ENCODE assay signal across 2 cellular contexts in the genomic region with DNA sequence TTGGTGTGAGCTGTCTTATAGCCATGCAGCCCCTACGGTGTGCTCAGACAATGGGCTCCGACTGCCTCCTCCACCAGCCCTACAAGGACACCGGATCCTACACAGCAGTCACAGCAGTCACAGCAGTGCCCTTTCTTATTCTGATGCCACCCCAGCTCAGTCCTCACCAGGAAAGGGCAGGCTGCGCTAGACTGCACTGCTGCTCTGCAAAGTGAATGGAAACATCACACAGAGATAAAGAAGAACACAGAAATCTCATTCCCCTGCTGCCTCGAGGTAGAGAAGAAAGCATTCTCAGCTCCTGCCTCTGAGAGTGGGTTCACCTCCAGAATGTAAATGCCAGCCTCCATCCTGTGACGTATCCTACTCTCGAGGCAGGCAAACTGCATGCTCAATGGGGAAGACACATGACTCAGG.
TF ChIP-seq lines count a peak whose summit lies in the region.

No MANE protein-coding gene starts in this region.

TF ChIP-seq in GM23338, 12 proteins besides CTCF, POLR2A, EP300 and RAD21 (continues in another document):
- no peak for TF ChIP-seq STAT1 (IDR thresholded peaks at IDR 0.05; ENCODE audit: unreplicated experiment)
- peak; percentile 86; the same call in 1 of the 2 replicates for TF ChIP-seq ZNF114 (CRISPR knock-in tag; IDR thresholded peaks at IDR 0.05)
- TF ChIP-seq, protein P1, sequence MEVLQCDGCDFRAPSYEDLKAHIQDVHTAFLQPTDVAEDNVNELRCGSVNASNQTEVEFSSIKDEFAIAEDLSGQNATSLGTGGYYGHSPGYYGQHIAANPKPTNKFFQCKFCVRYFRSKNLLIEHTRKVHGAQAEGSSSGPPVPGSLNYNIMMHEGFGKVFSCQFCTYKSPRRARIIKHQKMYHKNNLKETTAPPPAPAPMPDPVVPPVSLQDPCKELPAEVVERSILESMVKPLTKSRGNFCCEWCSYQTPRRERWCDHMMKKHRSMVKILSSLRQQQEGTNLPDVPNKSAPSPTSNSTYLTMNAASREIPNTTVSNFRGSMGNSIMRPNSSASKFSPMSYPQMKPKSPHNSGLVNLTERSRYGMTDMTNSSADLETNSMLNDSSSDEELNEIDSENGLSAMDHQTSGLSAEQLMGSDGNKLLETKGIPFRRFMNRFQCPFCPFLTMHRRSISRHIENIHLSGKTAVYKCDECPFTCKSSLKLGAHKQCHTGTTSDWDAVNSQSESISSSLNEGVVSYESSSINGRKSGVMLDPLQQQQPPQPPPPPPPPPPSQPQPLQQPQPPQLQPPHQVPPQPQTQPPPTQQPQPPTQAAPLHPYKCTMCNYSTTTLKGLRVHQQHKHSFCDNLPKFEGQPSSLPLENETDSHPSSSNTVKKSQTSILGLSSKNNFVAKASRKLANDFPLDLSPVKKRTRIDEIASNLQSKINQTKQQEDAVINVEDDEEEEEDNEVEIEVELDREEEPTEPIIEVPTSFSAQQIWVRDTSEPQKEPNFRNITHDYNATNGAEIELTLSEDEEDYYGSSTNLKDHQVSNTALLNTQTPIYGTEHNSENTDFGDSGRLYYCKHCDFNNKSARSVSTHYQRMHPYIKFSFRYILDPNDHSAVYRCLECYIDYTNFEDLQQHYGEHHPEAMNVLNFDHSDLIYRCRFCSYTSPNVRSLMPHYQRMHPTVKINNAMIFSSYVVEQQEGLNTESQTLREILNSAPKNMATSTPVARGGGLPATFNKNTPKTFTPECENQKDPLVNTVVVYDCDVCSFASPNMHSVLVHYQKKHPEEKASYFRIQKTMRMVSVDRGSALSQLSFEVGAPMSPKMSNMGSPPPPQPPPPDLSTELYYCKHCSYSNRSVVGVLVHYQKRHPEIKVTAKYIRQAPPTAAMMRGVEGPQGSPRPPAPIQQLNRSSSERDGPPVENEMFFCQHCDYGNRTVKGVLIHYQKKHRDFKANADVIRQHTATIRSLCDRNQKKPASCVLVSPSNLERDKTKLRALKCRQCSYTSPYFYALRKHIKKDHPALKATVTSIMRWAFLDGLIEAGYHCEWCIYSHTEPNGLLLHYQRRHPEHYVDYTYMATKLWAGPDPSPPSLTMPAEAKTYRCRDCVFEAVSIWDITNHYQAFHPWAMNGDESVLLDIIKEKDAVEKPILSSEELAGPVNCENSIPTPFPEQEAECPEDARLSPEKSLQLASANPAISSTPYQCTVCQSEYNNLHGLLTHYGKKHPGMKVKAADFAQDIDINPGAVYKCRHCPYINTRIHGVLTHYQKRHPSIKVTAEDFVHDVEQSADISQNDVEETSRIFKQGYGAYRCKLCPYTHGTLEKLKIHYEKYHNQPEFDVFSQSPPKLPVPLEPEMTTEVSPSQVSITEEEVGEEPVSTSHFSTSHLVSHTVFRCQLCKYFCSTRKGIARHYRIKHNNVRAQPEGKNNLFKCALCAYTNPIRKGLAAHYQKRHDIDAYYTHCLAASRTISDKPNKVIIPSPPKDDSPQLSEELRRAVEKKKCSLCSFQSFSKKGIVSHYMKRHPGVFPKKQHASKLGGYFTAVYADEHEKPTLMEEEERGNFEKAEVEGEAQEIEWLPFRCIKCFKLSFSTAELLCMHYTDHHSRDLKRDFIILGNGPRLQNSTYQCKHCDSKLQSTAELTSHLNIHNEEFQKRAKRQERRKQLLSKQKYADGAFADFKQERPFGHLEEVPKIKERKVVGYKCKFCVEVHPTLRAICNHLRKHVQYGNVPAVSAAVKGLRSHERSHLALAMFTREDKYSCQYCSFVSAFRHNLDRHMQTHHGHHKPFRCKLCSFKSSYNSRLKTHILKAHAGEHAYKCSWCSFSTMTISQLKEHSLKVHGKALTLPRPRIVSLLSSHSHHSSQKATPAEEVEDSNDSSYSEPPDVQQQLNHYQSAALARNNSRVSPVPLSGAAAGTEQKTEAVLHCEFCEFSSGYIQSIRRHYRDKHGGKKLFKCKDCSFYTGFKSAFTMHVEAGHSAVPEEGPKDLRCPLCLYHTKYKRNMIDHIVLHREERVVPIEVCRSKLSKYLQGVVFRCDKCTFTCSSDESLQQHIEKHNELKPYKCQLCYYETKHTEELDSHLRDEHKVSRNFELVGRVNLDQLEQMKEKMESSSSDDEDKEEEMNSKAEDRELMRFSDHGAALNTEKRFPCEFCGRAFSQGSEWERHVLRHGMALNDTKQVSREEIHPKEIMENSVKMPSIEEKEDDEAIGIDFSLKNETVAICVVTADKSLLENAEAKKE (CRISPR knock-in tag; IDR thresholded peaks at IDR 0.05) = peak; percentile 97
- TF ChIP-seq, protein P2, sequence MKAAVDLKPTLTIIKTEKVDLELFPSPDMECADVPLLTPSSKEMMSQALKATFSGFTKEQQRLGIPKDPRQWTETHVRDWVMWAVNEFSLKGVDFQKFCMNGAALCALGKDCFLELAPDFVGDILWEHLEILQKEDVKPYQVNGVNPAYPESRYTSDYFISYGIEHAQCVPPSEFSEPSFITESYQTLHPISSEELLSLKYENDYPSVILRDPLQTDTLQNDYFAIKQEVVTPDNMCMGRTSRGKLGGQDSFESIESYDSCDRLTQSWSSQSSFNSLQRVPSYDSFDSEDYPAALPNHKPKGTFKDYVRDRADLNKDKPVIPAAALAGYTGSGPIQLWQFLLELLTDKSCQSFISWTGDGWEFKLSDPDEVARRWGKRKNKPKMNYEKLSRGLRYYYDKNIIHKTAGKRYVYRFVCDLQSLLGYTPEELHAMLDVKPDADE (IDR thresholded peaks at IDR 0.05) = no peak
- TF ChIP-seq EZH2 (IDR thresholded peaks at IDR 0.05; ENCODE audit: low read depth, unreplicated experiment) = no peak
- no peak for TF ChIP-seq EZH2phosphoT487 (IDR thresholded peaks at IDR 0.05; ENCODE audit: unreplicated experiment)
- no peak for TF ChIP-seq POLR2AphosphoS5 (IDR thresholded peaks at IDR 0.05; ENCODE audit: low read depth)
- no peak for TF ChIP-seq NANOG (IDR thresholded peaks at IDR 0.05; ENCODE audit: borderline replicate concordance)
- no peak for TF ChIP-seq ZNF331 (CRISPR knock-in tag; IDR thresholded peaks at IDR 0.05; ENCODE audit: low read depth)
- peak; percentile 81 for TF ChIP-seq CREB1 (CRISPR knock-in tag; IDR thresholded peaks at IDR 0.05; ENCODE audit: low read depth)

TF ChIP-seq in SK-N-SH, 30 proteins besides CTCF, POLR2A, EP300 and RAD21:
- no peak for TF ChIP-seq USF1 (IDR thresholded peaks at IDR 0.05; ENCODE audit: borderline replicate concordance, low read depth)
- no peak for TF ChIP-seq MXI1 (IDR thresholded peaks at IDR 0.05; ENCODE audit: low read depth, low read length)
- TF ChIP-seq GATA2 (CRISPR knock-in tag; IDR thresholded peaks at IDR 0.05) = no peak
- no peak for TF ChIP-seq RCOR1 (IDR thresholded peaks at IDR 0.05; ENCODE audit: low read length)
- no peak for TF ChIP-seq NRF1 (IDR thresholded peaks at IDR 0.05; ENCODE audit: low read depth, low read length)
- TF ChIP-seq EZH2phosphoT487 (IDR thresholded peaks at IDR 0.05; ENCODE audit: borderline replicate concordance, low read depth) = no peak
- TF ChIP-seq FOXM1 (IDR thresholded peaks at IDR 0.05; ENCODE audit: low read depth) = no peak
- no peak for TF ChIP-seq POLR2AphosphoS5 (IDR thresholded peaks at IDR 0.05; ENCODE audit: low read depth, low read length)
- TF ChIP-seq RXRA (IDR thresholded peaks at IDR 0.05; ENCODE audit: borderline replicate concordance, low read depth) = no peak
- TF ChIP-seq MEF2A (IDR thresholded peaks at IDR 0.05; ENCODE audit: borderline replicate concordance, low read depth) = no peak
- no peak for TF ChIP-seq GABPA (IDR thresholded peaks at IDR 0.05; ENCODE audit: low read depth)
- TF ChIP-seq, protein P3, sequence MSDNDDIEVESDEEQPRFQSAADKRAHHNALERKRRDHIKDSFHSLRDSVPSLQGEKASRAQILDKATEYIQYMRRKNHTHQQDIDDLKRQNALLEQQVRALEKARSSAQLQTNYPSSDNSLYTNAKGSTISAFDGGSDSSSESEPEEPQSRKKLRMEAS (IDR thresholded peaks at IDR 0.05; ENCODE audit: low read depth) = no peak
- TF ChIP-seq ELF1 (IDR thresholded peaks at IDR 0.05) = no peak
- no peak for TF ChIP-seq RFX5 (IDR thresholded peaks at IDR 0.05; ENCODE audit: low read length)
- TF ChIP-seq FOXJ3 (CRISPR knock-in tag; IDR thresholded peaks at IDR 0.05) = no peak
- TF ChIP-seq, protein P4, sequence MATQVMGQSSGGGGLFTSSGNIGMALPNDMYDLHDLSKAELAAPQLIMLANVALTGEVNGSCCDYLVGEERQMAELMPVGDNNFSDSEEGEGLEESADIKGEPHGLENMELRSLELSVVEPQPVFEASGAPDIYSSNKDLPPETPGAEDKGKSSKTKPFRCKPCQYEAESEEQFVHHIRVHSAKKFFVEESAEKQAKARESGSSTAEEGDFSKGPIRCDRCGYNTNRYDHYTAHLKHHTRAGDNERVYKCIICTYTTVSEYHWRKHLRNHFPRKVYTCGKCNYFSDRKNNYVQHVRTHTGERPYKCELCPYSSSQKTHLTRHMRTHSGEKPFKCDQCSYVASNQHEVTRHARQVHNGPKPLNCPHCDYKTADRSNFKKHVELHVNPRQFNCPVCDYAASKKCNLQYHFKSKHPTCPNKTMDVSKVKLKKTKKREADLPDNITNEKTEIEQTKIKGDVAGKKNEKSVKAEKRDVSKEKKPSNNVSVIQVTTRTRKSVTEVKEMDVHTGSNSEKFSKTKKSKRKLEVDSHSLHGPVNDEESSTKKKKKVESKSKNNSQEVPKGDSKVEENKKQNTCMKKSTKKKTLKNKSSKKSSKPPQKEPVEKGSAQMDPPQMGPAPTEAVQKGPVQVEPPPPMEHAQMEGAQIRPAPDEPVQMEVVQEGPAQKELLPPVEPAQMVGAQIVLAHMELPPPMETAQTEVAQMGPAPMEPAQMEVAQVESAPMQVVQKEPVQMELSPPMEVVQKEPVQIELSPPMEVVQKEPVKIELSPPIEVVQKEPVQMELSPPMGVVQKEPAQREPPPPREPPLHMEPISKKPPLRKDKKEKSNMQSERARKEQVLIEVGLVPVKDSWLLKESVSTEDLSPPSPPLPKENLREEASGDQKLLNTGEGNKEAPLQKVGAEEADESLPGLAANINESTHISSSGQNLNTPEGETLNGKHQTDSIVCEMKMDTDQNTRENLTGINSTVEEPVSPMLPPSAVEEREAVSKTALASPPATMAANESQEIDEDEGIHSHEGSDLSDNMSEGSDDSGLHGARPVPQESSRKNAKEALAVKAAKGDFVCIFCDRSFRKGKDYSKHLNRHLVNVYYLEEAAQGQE (IDR thresholded peaks at IDR 0.05; ENCODE audit: low read depth, low read length) = no peak
